In the genomic region with DNA sequence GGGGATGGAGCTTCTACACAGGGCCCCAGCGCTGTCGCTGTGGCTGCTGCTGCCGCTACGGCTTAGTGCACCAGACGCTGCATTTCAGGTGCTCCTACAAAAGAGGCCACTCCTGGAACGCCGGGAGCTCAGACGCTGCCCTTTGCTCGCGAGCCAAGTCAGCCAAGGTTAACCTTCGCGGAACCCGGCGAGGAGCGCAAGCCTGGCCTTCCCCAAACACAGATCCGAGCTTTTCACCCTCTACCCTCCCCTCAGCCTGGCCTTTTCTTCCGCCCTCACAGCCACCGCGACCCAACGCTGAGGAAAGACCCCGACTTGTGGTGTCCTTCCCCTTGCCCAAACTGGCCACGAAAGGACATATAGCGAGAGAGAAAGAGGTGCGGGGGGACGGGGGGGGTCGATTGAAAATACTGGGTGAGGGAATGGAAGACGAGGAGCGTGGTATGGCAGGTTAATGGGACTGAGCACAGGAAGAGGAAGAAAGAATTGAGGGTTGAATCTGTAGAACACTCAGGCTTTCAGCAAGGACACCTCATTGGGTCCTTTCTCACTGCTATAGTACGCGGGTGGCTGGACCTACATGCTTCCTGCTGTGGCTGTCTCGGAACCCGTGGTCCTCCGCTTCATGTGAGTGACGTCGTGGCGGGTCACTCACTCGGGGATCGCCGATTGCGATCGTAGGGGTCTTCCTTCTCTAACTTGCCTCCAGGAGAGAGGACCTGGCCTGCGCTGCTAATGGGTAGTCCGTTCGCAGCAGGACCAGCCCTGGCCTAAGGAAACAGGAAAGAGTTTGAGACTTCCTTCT, we compare ENCODE assay signal across 8 cellular contexts. TPM values are rescaled to one million over a fixed set of nuclear protein-coding genes. Genes with fewer than 3 reads are reported as not detected.
DNase-seq lines count a peak whose midpoint lies in the region; ATAC-seq and TF ChIP-seq lines count a peak whose summit lies in the region.

A gene (plus strand): TSS at position 583 of the 805 bp plus-strand sequence. CDS start 8,460 bp downstream, outside the sequence.
A gene (minus strand): TSS at position 242 of the 805 bp plus-strand sequence. CDS start 7,249 bp downstream, outside the sequence.

- H3K9me3 Mint-ChIP-seq in IgD-negative memory B cell, result peaks cover 0 to 4% (median 0%) of the 10 kb centered on the region in 3 donors

- peak within 1 kb of the TSS in 1 of 4 donors; percentile 31 for H3K4me3 Mint-ChIP-seq in IgD-negative memory B cell

- TF ChIP-seq CTCF in epithelial cell of proximal tubule (conservative IDR thresholded peaks at IDR 0.05; ENCODE audit: low read depth, low read length), result no peak
- TF ChIP-seq CTCF in mucosa of descending colon (IDR thresholded peaks at IDR 0.05), result no peak

- H3K4me1 Mint-ChIP-seq in IgD-negative memory B cell, result peaks cover 18 to 25% (median 25%) of the 10 kb centered on the region in 3 donors

- peaks cover 7% of the 10 kb centered on the region for H3K36me3 Mint-ChIP-seq in IgD-negative memory B cell

- H3K4me3 ChIP-seq in epithelial cell of proximal tubule (ENCODE audit: low read depth, low read length) (peak within 1 kb of the TSS; percentile 94), mucosa of descending colon (peak within 1 kb of the TSS; percentile 67)

- H3K27ac Mint-ChIP-seq in IgD-negative memory B cell, result no peak within 1 kb of the TSS

- DNase-seq in DMS153 (lab: John Stamatoyannopoulos, UW) (peak; percentile 75), OCI-M1 (lab: John Stamatoyannopoulos, UW) (peak; percentile 96), activated T-cell treated with anti-CD3 and anti-CD28 coated beads for 4 hours (peak; percentile 85), epithelial cell of proximal tubule (ENCODE audit: low read depth) (peak; percentile 72), mucosa of descending colon (peak; percentile 91 to 94 (median 91))
- DNase-seq in stimulated activated CD8-positive, alpha-beta memory T cell treated with anti-CD3 and anti-CD28 coated beads, Interleukin-4, amount 100 ng/mL, for 24 hours (ENCODE audit: low read depth), result peak; percentile 74

- H3K4me1 ChIP-seq in mucosa of descending colon (ENCODE audit: low read depth), result peaks cover 8% of the 10 kb centered on the region

- ATAC-seq in GM21576 (IDR thresholded peaks at IDR 0.05; ENCODE audit: unreplicated experiment) (peak; percentile 83), mucosa of descending colon (peak; percentile 97)

- no peaks in the 10 kb centered on the region for H3K27me3 Mint-ChIP-seq in IgD-negative memory B cell

- no peaks in the 10 kb centered on the region for H3K9me3 ChIP-seq in mucosa of descending colon

- H3K36me3 ChIP-seq in mucosa of descending colon (ENCODE audit: low read depth), result no peaks in the 10 kb centered on the region

- intact Hi-C loops in mucosa of descending colon (cut with DNase I, micrococcal nuclease), result no loop called here

RNA-seq across cellular contexts. Expression of the first gene that starts in this region (rescaled TPM):
- 72.8 TPM for polyA plus RNA-seq in IgD-negative memory B cell
- total RNA-seq in epithelial cell of proximal tubule (25.0 and 34.2 TPM in 2 replicates), mucosa of descending colon (10 to 100 TPM; 42.6 to 51.9 (median 46.9) TPM)

RNA-seq across cellular contexts. Expression of the second gene that starts in this region (rescaled TPM):
- 22.9 TPM for polyA plus RNA-seq in IgD-negative memory B cell
- 11.8 and 20.8 TPM in 2 replicates for total RNA-seq in epithelial cell of proximal tubule
- 10 to 100 TPM; 23.1 to 42.5 (median 38.3) TPM for total RNA-seq in mucosa of descending colon

Comparison
In these comparisons a context has a peak if more than half of its experiments do, and no peak if none do; other contexts are left out.
1. Peak in every context shown above with its lines: DNase-seq, ATAC-seq and H3K4me3 ChIP-seq.